Comparison of ENCODE assay signal across 16 cellular contexts in the genomic region with DNA sequence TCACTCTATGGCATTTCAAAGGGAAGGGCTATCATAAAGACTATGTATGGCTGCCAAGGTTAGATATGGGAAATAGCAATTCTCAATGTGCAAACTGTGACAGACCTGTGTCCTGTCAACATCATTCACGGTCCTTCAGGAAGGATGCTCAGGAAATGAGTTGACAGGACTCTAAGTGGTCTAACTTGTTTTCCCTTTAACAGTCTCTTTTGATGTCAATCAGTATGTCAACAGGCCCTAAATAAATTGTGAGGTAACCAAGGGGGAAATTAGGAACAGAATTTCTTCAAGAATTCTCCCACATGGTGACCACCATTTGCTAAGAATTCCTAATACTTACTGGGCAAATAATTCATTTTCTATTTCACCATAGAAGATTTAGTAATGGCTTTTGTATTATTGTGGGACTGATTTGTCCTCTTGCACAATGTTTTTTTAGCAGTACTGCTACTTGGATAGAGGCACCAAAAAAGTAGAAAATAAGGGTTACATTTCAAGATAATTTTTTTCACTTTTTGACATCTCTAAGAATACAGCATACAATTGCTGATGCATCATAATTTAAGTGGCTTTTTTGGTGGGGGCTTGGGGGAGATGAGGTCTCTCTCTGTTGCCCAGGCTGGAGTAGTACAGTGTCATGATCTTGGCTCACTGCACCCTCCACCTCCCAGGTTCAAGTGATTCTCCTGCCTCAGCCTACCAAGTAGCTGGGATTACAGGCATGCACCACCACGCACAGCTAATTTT.
A peak's percentile ranks its signal among the peaks of the same experiment; 100 is the strongest.
DNase-seq lines count a peak whose midpoint lies in the region; ATAC-seq, FAIRE-seq and TF ChIP-seq lines count a peak whose summit lies in the region.
"Had no signal": no experiment of that assay in that cellular context is flagged by ENCODE, and none has a peak within 500 bp of the region (broad histone marks: within the 10 kb centered on the region; RNA-seq: fewer than 3 reads in every experiment).

No MANE protein-coding gene starts in this region.

- peaks cover 43% of the 10 kb centered on the region for H3K4me1 ChIP-seq in A549
- peaks cover 0 to 17% (median 0%) of the 10 kb centered on the region in 3 donors for H3K4me1 ChIP-seq in gastroesophageal sphincter
- no peaks in the 10 kb centered on the region for H3K4me1 ChIP-seq in Peyer's patch

- ATAC-seq in A549 (peak in 1 of 2 experiments; percentile 68; a peak in 3 of 6 replicates), gastroesophageal sphincter (peak; percentile 64), natural killer cell (no peak)
- ATAC-seq: activated T-cell treated with anti-CD3 and anti-CD28 coated beads, Interleukin-2, amount 50 U/mL, for 72 hours; T-helper 17 cell had no signal

- H3K27ac ChIP-seq in A549 (0 out of 6 replicates have a peak overlapping the region, but pooled peaks have one; percentile 4 to 7), gastroesophageal sphincter (no peak overlapping the region), Peyer's patch (no peak overlapping the region)

- DNase-seq in A549 (ENCODE audit: low read depth in 1 of 2, low spot score in 1 of 2) (peak in 1 of 2 experiments; percentile 65), DMS79 treated with DMSO at 0.1 percent for 48 hours (lab: John Stamatoyannopoulos, UW) (peak; percentile 69), NCI-H69 (lab: John Stamatoyannopoulos, UW) (peak; percentile 70), NCI-H226 (no peak), Peyer's patch (no peak), natural killer cell (no peak)
- no peak for DNase-seq in stimulated activated naive CD4-positive, alpha-beta T cell treated with Interleukin-2 at 50 U/mL for 16 hours (lab: John Stamatoyannopoulos, UW)
- DNase-seq: activated B cell treated with CpG ODN at 0.5 μM for 24 hours; activated naive CD8-positive, alpha-beta T cell treated with anti-CD3 and anti-CD28 coated beads for 36 hours; activated T-cell treated with anti-CD3 and anti-CD28 coated beads, Interleukin-2, amount 50 U/mL, for 72 hours; CD8-positive, alpha-beta memory T cell; effector CD4-positive, alpha-beta T cell; NCI-H2171; T-helper 17 cell had no signal

- TF ChIP-seq POLR2A in A549 (IDR thresholded peaks at IDR 0.05; ENCODE audit: low read length) (no peak), gastroesophageal sphincter (IDR thresholded peaks at IDR 0.05) (no peak), Peyer's patch (IDR thresholded peaks at IDR 0.05) (no peak)

- H3K4me3 ChIP-seq in A549 (no peak overlapping the region), gastroesophageal sphincter (no peak overlapping the region), Peyer's patch (no peak overlapping the region)

- H3K36me3 ChIP-seq in gastroesophageal sphincter: no peaks in the 10 kb centered on the region
- no peaks in the 10 kb centered on the region for H3K36me3 ChIP-seq in Peyer's patch

- TF ChIP-seq CTCF in A549 (IDR thresholded peaks at IDR 0.05) (no peak), gastroesophageal sphincter (IDR thresholded peaks at IDR 0.05) (no peak), Peyer's patch (IDR thresholded peaks at IDR 0.05) (no peak), natural killer cell (IDR thresholded peaks at IDR 0.05) (no peak)

- H3K9me3 Mint-ChIP-seq in natural killer cell: peaks cover 0 to 2% of the 10 kb centered on the region in 2 donors
- H3K9me3 Mint-ChIP-seq: activated B cell treated with CpG ODN at 0.5 μM for 24 hours; activated naive CD8-positive, alpha-beta T cell treated with anti-CD3 and anti-CD28 coated beads for 36 hours had no signal

- no peaks in the 10 kb centered on the region for H3K4me1 Mint-ChIP-seq in natural killer cell
- H3K4me1 Mint-ChIP-seq: activated B cell treated with CpG ODN at 0.5 μM for 24 hours; activated naive CD8-positive, alpha-beta T cell treated with anti-CD3 and anti-CD28 coated beads for 36 hours; CD8-positive, alpha-beta memory T cell; T-helper 17 cell had no signal

- no peak for FAIRE-seq in A549 (lab: Jason Lieb, UNC)
- FAIRE-seq: bronchial epithelial cell had no signal

- H3K4me2 ChIP-seq in A549: 0 out of 3 replicates have a peak overlapping the region, but pooled peaks have one; percentile 16

- POLR2A ChIA-PET in A549 (lab: Yijun Ruan, JAX): no interaction called here

- intact Hi-C loops in natural killer cell (cut with micrococcal nuclease): no loop called here

- 69% methylated on average over 2 of the region's 2 CpGs for WGBS in A549 (ENCODE audit: missing lambda C conversion rate)
- WGBS in gastroesophageal sphincter (ENCODE audit: low coverage in 1 of 2), 2 donors: 75 to 78% methylated on average over 1 to 2 of the region's 2 CpGs

- H3K27ac Mint-ChIP-seq in natural killer cell: no peak overlapping the region
- H3K27ac Mint-ChIP-seq: activated B cell treated with CpG ODN at 0.5 μM for 24 hours; activated naive CD8-positive, alpha-beta T cell treated with anti-CD3 and anti-CD28 coated beads for 36 hours; activated T-cell treated with anti-CD3 and anti-CD28 coated beads, Interleukin-2, amount 50 U/mL, for 72 hours; CD8-positive, alpha-beta memory T cell; T-helper 17 cell had no signal

- no peaks in the 10 kb centered on the region for H3K36me3 Mint-ChIP-seq in natural killer cell
- H3K36me3 Mint-ChIP-seq: activated naive CD8-positive, alpha-beta T cell treated with anti-CD3 and anti-CD28 coated beads for 36 hours; CD8-positive, alpha-beta memory T cell had no signal

- H3K9me3 ChIP-seq in A549 (no peaks in the 10 kb centered on the region), gastroesophageal sphincter (no peaks in the 10 kb centered on the region), Peyer's patch (no peaks in the 10 kb centered on the region)

- no peak for TF ChIP-seq RAD21 in A549 (conservative IDR thresholded peaks at IDR 0.05 in 1 of 2, IDR thresholded peaks at IDR 0.05 in 1 of 2)

- H3K27me3 ChIP-seq in gastroesophageal sphincter (no peaks in the 10 kb centered on the region), Peyer's patch (no peaks in the 10 kb centered on the region)

- H3K27me3 Mint-ChIP-seq in natural killer cell (ENCODE audit: low read depth in 2 of 2): no peaks in the 10 kb centered on the region
- H3K27me3 Mint-ChIP-seq: activated B cell treated with CpG ODN at 0.5 μM for 24 hours; activated naive CD8-positive, alpha-beta T cell treated with anti-CD3 and anti-CD28 coated beads for 36 hours; CD8-positive, alpha-beta memory T cell; T-helper 17 cell had no signal

- TF ChIP-seq EP300 in A549 (IDR thresholded peaks at IDR 0.05) (peak in 1 of 2 experiments; percentile 57; a peak in 1 of 5 replicates), gastroesophageal sphincter (IDR thresholded peaks at IDR 0.05) (no peak)

- H3K4me3 Mint-ChIP-seq in natural killer cell: no peak overlapping the region
- H3K4me3 Mint-ChIP-seq: activated B cell treated with CpG ODN at 0.5 μM for 24 hours; activated naive CD8-positive, alpha-beta T cell treated with anti-CD3 and anti-CD28 coated beads for 36 hours; activated T-cell treated with anti-CD3 and anti-CD28 coated beads, Interleukin-2, amount 50 U/mL, for 72 hours; CD8-positive, alpha-beta memory T cell; T-helper 17 cell had no signal

- CTCF ChIA-PET in A549 (lab: Yijun Ruan, JAX): no interaction called here

TF ChIP-seq in A549, 52 proteins besides CTCF, POLR2A, EP300 and RAD21:
- peak; percentile 27; the same call in 1 of the 2 replicates for TF ChIP-seq JUNB (IDR thresholded peaks at IDR 0.05)
- peak in 1 of 2 experiments; percentile 55; a peak in 1 of 4 replicates for TF ChIP-seq CEBPB (IDR thresholded peaks at IDR 0.05)
- no peak for TF ChIP-seq ZNF302 (CRISPR knock-in tag; IDR thresholded peaks at IDR 0.05)
- TF ChIP-seq ZSCAN20 (CRISPR knock-in tag; IDR thresholded peaks at IDR 0.05): no peak
- no peak for TF ChIP-seq ESRRA (IDR thresholded peaks at IDR 0.05; ENCODE audit: borderline replicate concordance, low read length)
- no peak for TF ChIP-seq NPAS2 (CRISPR knock-in tag; IDR thresholded peaks at IDR 0.05; ENCODE audit: borderline replicate concordance)
- no peak for TF ChIP-seq FOSB (CRISPR knock-in tag; IDR thresholded peaks at IDR 0.05)
- TF ChIP-seq CHD2 (IDR thresholded peaks at IDR 0.05; ENCODE audit: low read length, partially characterized antibody): no peak
- no peak for TF ChIP-seq HDAC2 (IDR thresholded peaks at IDR 0.05)
- peak; percentile 42 for TF ChIP-seq GATA3 (IDR thresholded peaks at IDR 0.05; ENCODE audit: borderline replicate concordance)
- TF ChIP-seq KDM1A (IDR thresholded peaks at IDR 0.05; ENCODE audit: low read depth): no peak
- TF ChIP-seq MAZ (IDR thresholded peaks at IDR 0.05; ENCODE audit: borderline replicate concordance, low read depth, low read length): no peak
- no peak for TF ChIP-seq POLR2AphosphoS2 (conservative IDR thresholded peaks at IDR 0.05; ENCODE audit: low read length)
- TF ChIP-seq MAFK (IDR thresholded peaks at IDR 0.05; ENCODE audit: partially characterized antibody): peak; percentile 77
- no peak for TF ChIP-seq ZC3H11A (IDR thresholded peaks at IDR 0.05)
- TF ChIP-seq PHF8 (IDR thresholded peaks at IDR 0.05; ENCODE audit: borderline replicate concordance, low read depth): no peak
- TF ChIP-seq, protein P1, sequence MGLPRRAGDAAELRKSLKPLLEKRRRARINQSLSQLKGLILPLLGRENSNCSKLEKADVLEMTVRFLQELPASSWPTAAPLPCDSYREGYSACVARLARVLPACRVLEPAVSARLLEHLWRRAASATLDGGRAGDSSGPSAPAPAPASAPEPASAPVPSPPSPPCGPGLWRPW (IDR thresholded peaks at IDR 0.05): peak; percentile 18; the same call in 1 of the 2 replicates
- TF ChIP-seq KDM5A (IDR thresholded peaks at IDR 0.05): no peak

Comparison
In these comparisons a context has a peak if more than half of its experiments do, and no peak if none do; other contexts are left out.
1. DNase-seq: peak in DMS79 treated with DMSO at 0.1 percent for 48 hours (single experiment) and NCI-H69 (single experiment); none in NCI-H226 (single experiment), stimulated activated naive CD4-positive, alpha-beta T cell treated with Interleukin-2 at 50 U/mL for 16 hours (single experiment), Peyer's patch (0 of 3) and natural killer cell (single experiment).
2. H3K27ac ChIP-seq: peak in A549 (2 of 2); none in gastroesophageal sphincter (0 of 4) and Peyer's patch (0 of 4).